1 cellular context compared by ENCODE assay signal in the genomic region with DNA sequence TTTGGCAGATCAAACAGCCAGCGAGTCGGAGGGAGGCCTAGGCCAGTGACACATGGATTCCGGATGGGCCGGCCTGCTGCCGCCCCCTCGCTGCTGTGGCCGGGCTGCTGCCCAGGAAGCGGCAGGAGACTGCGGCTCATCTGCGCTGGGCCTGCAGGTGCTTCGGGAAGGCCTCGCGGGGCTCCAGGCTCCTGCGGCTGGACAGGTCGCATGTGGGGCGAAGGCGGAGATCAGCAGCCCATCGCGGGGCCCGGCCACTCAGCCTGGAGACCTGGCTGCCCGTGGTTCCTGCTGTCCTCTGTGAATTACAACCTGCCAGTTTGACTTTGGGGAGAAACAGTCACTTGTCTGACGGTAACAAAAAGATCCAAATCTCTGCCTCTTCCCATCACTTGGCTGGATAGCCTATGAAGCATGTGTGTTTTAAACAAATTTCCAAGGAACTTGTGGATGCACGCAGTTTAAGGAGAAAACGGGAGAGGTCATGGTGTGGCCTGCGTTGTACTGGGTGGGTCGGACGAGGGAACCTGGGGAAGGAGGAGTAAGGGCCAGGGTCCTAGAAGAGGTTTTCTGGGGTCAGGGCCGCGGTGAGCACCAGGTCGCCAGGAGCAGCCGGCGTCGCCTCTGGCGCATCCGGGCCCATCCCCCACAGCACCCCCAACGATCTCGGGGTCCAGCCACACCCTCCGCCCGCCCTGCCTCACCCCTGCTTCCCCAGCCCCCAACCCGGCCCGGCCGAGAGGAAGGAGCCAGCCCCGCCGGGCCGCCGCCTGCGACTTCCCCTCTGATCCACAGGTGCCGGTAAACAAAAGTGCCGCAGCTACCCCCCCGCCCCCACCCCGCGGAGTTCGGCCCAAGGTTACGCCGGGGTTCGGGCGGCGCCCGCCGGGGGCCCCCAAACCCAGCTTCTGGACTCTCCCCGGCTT.
TF ChIP-seq lines count a peak whose summit lies in the region.

No MANE protein-coding gene starts in this region.

TF ChIP-seq in GM12878, 131 proteins besides CTCF, POLR2A, EP300 and RAD21 (continued from another document):
- TF ChIP-seq, protein P1, sequence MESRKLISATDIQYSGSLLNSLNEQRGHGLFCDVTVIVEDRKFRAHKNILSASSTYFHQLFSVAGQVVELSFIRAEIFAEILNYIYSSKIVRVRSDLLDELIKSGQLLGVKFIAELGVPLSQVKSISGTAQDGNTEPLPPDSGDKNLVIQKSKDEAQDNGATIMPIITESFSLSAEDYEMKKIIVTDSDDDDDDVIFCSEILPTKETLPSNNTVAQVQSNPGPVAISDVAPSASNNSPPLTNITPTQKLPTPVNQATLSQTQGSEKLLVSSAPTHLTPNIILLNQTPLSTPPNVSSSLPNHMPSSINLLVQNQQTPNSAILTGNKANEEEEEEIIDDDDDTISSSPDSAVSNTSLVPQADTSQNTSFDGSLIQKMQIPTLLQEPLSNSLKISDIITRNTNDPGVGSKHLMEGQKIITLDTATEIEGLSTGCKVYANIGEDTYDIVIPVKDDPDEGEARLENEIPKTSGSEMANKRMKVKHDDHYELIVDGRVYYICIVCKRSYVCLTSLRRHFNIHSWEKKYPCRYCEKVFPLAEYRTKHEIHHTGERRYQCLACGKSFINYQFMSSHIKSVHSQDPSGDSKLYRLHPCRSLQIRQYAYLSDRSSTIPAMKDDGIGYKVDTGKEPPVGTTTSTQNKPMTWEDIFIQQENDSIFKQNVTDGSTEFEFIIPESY (IDR thresholded peaks at IDR 0.05) = no peak
- TF ChIP-seq CHD2 (IDR thresholded peaks at IDR 0.05; ENCODE audit: borderline replicate concordance, low read depth, low read length) (no peak), NFYA (IDR thresholded peaks at IDR 0.05; ENCODE audit: borderline replicate concordance, low read depth, low read length) (no peak), PAX5 (IDR thresholded peaks at IDR 0.05; ENCODE audit: borderline replicate concordance, low read depth, low read length) (no peak), SIX5 (IDR thresholded peaks at IDR 0.05; ENCODE audit: low read depth, low read length, severe bottlenecking) (no peak), MEF2B (IDR thresholded peaks at IDR 0.05; ENCODE audit: partially characterized antibody, poor library complexity, severe bottlenecking) (no peak), NR2F1 (conservative IDR thresholded peaks at IDR 0.05) (no peak), PML (IDR thresholded peaks at IDR 0.05; ENCODE audit: low read length) (no peak), POLR2AphosphoS2 (IDR thresholded peaks at IDR 0.05; ENCODE audit: low read depth, low read length) (no peak), IRF4 (IDR thresholded peaks at IDR 0.05; ENCODE audit: low read depth, low read length) (no peak), YBX1 (IDR thresholded peaks at IDR 0.05) (no peak), ZNF274 (IDR thresholded peaks at IDR 0.05; ENCODE audit: insufficient read depth, insufficient read length) (no peak)
- TF ChIP-seq, protein P2, sequence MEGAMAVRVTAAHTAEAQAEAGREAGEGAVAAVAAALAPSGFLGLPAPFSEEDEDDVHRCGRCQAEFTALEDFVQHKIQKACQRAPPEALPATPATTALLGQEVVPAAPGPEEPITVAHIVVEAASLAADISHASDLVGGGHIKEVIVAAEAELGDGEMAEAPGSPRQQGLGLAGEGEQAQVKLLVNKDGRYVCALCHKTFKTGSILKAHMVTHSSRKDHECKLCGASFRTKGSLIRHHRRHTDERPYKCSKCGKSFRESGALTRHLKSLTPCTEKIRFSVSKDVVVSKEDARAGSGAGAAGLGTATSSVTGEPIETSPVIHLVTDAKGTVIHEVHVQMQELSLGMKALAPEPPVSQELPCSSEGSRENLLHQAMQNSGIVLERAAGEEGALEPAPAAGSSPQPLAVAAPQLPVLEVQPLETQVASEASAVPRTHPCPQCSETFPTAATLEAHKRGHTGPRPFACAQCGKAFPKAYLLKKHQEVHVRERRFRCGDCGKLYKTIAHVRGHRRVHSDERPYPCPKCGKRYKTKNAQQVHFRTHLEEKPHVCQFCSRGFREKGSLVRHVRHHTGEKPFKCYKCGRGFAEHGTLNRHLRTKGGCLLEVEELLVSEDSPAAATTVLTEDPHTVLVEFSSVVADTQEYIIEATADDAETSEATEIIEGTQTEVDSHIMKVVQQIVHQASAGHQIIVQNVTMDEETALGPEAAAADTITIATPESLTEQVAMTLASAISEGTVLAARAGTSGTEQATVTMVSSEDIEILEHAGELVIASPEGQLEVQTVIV (IDR thresholded peaks at IDR 0.05; ENCODE audit: borderline replicate concordance, partially characterized antibody) = no peak
- TF ChIP-seq, protein P3, sequence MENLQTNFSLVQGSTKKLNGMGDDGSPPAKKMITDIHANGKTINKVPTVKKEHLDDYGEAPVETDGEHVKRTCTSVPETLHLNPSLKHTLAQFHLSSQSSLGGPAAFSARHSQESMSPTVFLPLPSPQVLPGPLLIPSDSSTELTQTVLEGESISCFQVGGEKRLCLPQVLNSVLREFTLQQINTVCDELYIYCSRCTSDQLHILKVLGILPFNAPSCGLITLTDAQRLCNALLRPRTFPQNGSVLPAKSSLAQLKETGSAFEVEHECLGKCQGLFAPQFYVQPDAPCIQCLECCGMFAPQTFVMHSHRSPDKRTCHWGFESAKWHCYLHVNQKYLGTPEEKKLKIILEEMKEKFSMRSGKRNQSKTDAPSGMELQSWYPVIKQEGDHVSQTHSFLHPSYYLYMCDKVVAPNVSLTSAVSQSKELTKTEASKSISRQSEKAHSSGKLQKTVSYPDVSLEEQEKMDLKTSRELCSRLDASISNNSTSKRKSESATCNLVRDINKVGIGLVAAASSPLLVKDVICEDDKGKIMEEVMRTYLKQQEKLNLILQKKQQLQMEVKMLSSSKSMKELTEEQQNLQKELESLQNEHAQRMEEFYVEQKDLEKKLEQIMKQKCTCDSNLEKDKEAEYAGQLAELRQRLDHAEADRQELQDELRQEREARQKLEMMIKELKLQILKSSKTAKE (IDR thresholded peaks at IDR 0.05; ENCODE audit: low read depth, poor library complexity, severe bottlenecking) = no peak
- TF ChIP-seq, protein P4, sequence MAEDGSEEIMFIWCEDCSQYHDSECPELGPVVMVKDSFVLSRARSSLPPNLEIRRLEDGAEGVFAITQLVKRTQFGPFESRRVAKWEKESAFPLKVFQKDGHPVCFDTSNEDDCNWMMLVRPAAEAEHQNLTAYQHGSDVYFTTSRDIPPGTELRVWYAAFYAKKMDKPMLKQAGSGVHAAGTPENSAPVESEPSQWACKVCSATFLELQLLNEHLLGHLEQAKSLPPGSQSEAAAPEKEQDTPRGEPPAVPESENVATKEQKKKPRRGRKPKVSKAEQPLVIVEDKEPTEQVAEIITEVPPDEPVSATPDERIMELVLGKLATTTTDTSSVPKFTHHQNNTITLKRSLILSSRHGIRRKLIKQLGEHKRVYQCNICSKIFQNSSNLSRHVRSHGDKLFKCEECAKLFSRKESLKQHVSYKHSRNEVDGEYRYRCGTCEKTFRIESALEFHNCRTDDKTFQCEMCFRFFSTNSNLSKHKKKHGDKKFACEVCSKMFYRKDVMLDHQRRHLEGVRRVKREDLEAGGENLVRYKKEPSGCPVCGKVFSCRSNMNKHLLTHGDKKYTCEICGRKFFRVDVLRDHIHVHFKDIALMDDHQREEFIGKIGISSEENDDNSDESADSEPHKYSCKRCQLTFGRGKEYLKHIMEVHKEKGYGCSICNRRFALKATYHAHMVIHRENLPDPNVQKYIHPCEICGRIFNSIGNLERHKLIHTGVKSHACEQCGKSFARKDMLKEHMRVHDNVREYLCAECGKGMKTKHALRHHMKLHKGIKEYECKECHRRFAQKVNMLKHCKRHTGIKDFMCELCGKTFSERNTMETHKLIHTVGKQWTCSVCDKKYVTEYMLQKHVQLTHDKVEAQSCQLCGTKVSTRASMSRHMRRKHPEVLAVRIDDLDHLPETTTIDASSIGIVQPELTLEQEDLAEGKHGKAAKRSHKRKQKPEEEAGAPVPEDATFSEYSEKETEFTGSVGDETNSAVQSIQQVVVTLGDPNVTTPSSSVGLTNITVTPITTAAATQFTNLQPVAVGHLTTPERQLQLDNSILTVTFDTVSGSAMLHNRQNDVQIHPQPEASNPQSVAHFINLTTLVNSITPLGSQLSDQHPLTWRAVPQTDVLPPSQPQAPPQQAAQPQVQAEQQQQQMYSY (CRISPR knock-in tag; IDR thresholded peaks at IDR 0.05) = no peak
